ENCODE assay signal across 21 cellular contexts in the genomic region with DNA sequence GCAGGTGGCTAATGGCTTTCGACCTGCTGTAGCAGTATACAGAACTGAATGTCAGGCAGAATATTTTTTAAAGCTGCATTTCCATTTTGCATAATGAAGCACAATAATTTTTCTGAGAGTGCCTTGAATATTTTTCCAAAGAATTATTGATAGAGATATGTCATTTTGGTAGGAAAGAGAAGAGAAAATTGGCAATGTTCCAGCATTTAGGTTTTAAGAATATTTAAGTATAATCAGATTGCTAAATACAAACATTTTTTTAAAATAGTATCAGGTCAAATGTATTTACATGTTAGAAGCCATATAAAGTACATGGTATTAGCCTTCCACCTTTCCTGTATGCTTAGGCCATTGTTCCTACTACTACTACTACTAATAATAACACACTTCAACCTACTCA.
"Had no signal": no experiment of that assay in that cellular context is flagged by ENCODE, and none has a peak within 500 bp of the region (broad histone marks: within the 10 kb centered on the region; RNA-seq: fewer than 3 reads in every experiment).

No MANE protein-coding gene starts in this region.

- H3K27ac Mint-ChIP-seq: activated naive CD8-positive, alpha-beta T cell; memory B cell; stimulated activated effector memory CD8-positive, alpha-beta T cell treated with anti-CD3 and anti-CD28 coated beads, Interleukin-12 subunit alpha, Interleukin-12 subunit beta, amount 100 ng/mL, for 72 hours; stimulated activated naive CD8-positive, alpha-beta T cell treated with anti-CD3 and anti-CD28 coated beads, Interleukin-15, amount 100 ng/mL, for 72 hours; WTC11 had no signal

- H3K27me3 Mint-ChIP-seq: activated naive CD8-positive, alpha-beta T cell; memory B cell; natural killer cell treated with Interleukin-12 subunit alpha and Interleukin-12 subunit beta and Interleukin-15 and Interleukin-18, amount 100 ng/mL, for 72 hours; stimulated activated naive CD8-positive, alpha-beta T cell treated with anti-CD3 and anti-CD28 coated beads, Interleukin-15, amount 100 ng/mL, for 72 hours had no signal

- H3K9me3 Mint-ChIP-seq: memory B cell; natural killer cell treated with Interleukin-12 subunit alpha and Interleukin-12 subunit beta and Interleukin-15 and Interleukin-18, amount 100 ng/mL, for 72 hours; stimulated activated effector memory CD8-positive, alpha-beta T cell treated with anti-CD3 and anti-CD28 coated beads, Interleukin-12 subunit alpha, Interleukin-12 subunit beta, amount 100 ng/mL, for 72 hours; stimulated activated naive CD8-positive, alpha-beta T cell treated with anti-CD3 and anti-CD28 coated beads, Interleukin-15, amount 100 ng/mL, for 72 hours; WTC11 had no signal

- H3K4me1 Mint-ChIP-seq: memory B cell had no signal

- DNase-seq: activated gamma-delta T cell treated with Interleukin-2 at 50 U/mL for 16 hours; activated T-cell treated with anti-CD3 and anti-CD28 coated beads, Interleukin-2, amount 50 U/mL, for 1 hour; central memory CD4-positive, alpha-beta T cell; dermis blood vessel endothelial cell; effector CD8-positive, alpha-beta T cell; foreskin keratinocyte; glutamatergic neuron; islet precursor cell; left cardiac atrium; ovary; right cardiac atrium; stimulated activated CD4-positive, alpha-beta T cell treated with anti-CD3 and anti-CD28 coated beads, Interleukin-12 subunit alpha, Interleukin-12 subunit beta, amount 100 ng/mL, for 4 hours; stimulated activated naive CD8-positive, alpha-beta T cell treated with anti-CD3 and anti-CD28 coated beads, Interleukin-15, amount 100 ng/mL, for 72 hours; T1000; tibial artery had no signal

- H3K36me3 Mint-ChIP-seq: memory B cell; natural killer cell treated with Interleukin-12 subunit alpha and Interleukin-12 subunit beta and Interleukin-15 and Interleukin-18, amount 100 ng/mL, for 72 hours; WTC11 had no signal

- H3K4me3 Mint-ChIP-seq: activated naive CD8-positive, alpha-beta T cell; memory B cell; natural killer cell treated with Interleukin-12 subunit alpha and Interleukin-12 subunit beta and Interleukin-15 and Interleukin-18, amount 100 ng/mL, for 72 hours; stimulated activated effector memory CD8-positive, alpha-beta T cell treated with anti-CD3 and anti-CD28 coated beads, Interleukin-12 subunit alpha, Interleukin-12 subunit beta, amount 100 ng/mL, for 72 hours; stimulated activated naive CD8-positive, alpha-beta T cell treated with anti-CD3 and anti-CD28 coated beads, Interleukin-15, amount 100 ng/mL, for 72 hours; WTC11 had no signal

- FAIRE-seq: astrocyte had no signal

- ATAC-seq: foreskin keratinocyte; left cardiac atrium; natural killer cell treated with Interleukin-12 subunit alpha and Interleukin-12 subunit beta and Interleukin-15 and Interleukin-18, amount 100 ng/mL, for 72 hours; right cardiac atrium; stimulated activated effector memory CD8-positive, alpha-beta T cell treated with anti-CD3 and anti-CD28 coated beads, Interleukin-12 subunit alpha, Interleukin-12 subunit beta, amount 100 ng/mL, for 72 hours; stimulated activated naive CD8-positive, alpha-beta T cell treated with anti-CD3 and anti-CD28 coated beads, Interleukin-15, amount 100 ng/mL, for 72 hours; WTC11 had no signal
